In genomic region chr1:243465738-243466137, GRCh38 we compare ENCODE assay signal across 28 cellular contexts.
"Had no signal": no experiment of that assay in that cellular context is flagged by ENCODE, and none has a peak within 500 bp of the region (broad histone marks: within the 10 kb centered on the region; RNA-seq: fewer than 3 reads in every experiment).

No MANE protein-coding gene starts in this region.

- H3K36me3 Mint-ChIP-seq: natural killer cell treated with Interleukin-12 subunit alpha and Interleukin-12 subunit beta and Interleukin-15 and Interleukin-18, amount 100 ng/mL, for 72 hours had no signal

- ATAC-seq: activated T-cell treated with anti-CD3 and anti-CD28 coated beads, Interleukin-2, amount 50 U/mL, for 4 hours; effector memory CD8-positive, alpha-beta T cell; esophagus mucosa; natural killer cell treated with Interleukin-12 subunit alpha and Interleukin-12 subunit beta and Interleukin-15 and Interleukin-18, amount 100 ng/mL, for 72 hours had no signal

- FAIRE-seq: astrocyte, colon, endothelial cell of umbilical vein, frontal cortex had no signal

- H3K27ac Mint-ChIP-seq: activated naive CD8-positive, alpha-beta T cell treated with anti-CD3 and anti-CD28 coated beads for 36 hours; activated T-helper 2 cell treated with anti-CD3 and anti-CD28 coated beads, Interferon-gamma antibody, Interleukin-2, Interleukin-4, amounts not matched to agents 10 μg/mL and 5 μg/mL and 100 μg/mL, durations not matched to agents 14 hours and 24 hours and 36 hours; effector memory CD8-positive, alpha-beta T cell; natural killer cell treated with Interleukin-12 subunit alpha and Interleukin-12 subunit beta and Interleukin-15 and Interleukin-18, amount 100 ng/mL, for 72 hours; progenitor cell of endocrine pancreas had no signal

- H3K4me3 ChIP-seq: dorsolateral prefrontal cortex, left ventricle myocardium inferior, sigmoid colon, thoracic aorta, upper lobe of left lung had no signal

- H3K4me1 Mint-ChIP-seq: activated naive CD8-positive, alpha-beta T cell treated with anti-CD3 and anti-CD28 coated beads for 36 hours; central memory CD8-positive, alpha-beta T cell had no signal

- H3K4me3 Mint-ChIP-seq: activated naive CD8-positive, alpha-beta T cell treated with anti-CD3 and anti-CD28 coated beads for 36 hours; activated T-cell treated with anti-CD3 and anti-CD28 coated beads, Interleukin-2, amount 50 U/mL, for 4 hours; central memory CD8-positive, alpha-beta T cell; effector memory CD8-positive, alpha-beta T cell; natural killer cell treated with Interleukin-12 subunit alpha and Interleukin-12 subunit beta and Interleukin-15 and Interleukin-18, amount 100 ng/mL, for 72 hours had no signal

- DNase-seq: activated CD4-positive, alpha-beta T cell treated with anti-CD3 and anti-CD28 coated beads, Interleukin-2, amount 50 U/mL, for 4 hours; activated CD8-positive, alpha-beta memory T cell treated with anti-CD3 and anti-CD28 coated beads for 24 hours; activated CD8-positive, alpha-beta memory T cell treated with anti-CD3 and anti-CD28 coated beads, Interleukin-2, amount 50 U/mL, for 4 hours; activated naive CD4-positive, alpha-beta T cell treated with Interleukin-2 at 50 U/mL for 16 hours; activated naive CD8-positive, alpha-beta T cell treated with anti-CD3 and anti-CD28 coated beads for 36 hours; activated T-cell treated with anti-CD3 and anti-CD28 coated beads, Interleukin-2, amount 50 U/mL, for 4 hours; dorsolateral prefrontal cortex; effector memory CD8-positive, alpha-beta T cell; hippocampal formation; left ventricle myocardium inferior; midbrain; retina; sigmoid colon; stimulated activated CD4-positive, alpha-beta T cell treated with anti-CD3 and anti-CD28 coated beads, Interleukin-2, amount 100 ng/mL, for 48 hours; stimulated activated CD8-positive, alpha-beta memory T cell treated with anti-CD3 and anti-CD28 coated beads, Interleukin-4, amount 100 ng/mL, for 48 hours; stimulated activated naive CD4-positive, alpha-beta T cell treated with Interleukin-2 at 50 U/mL for 16 hours; T-helper 9 cell; upper lobe of left lung had no signal

- H3K9me3 Mint-ChIP-seq: activated naive CD8-positive, alpha-beta T cell treated with anti-CD3 and anti-CD28 coated beads for 36 hours; activated T-cell treated with anti-CD3 and anti-CD28 coated beads, Interleukin-2, amount 50 U/mL, for 4 hours; activated T-helper 2 cell treated with anti-CD3 and anti-CD28 coated beads, Interferon-gamma antibody, Interleukin-2, Interleukin-4, amounts not matched to agents 10 μg/mL and 5 μg/mL and 100 μg/mL, durations not matched to agents 14 hours and 24 hours and 36 hours; central memory CD8-positive, alpha-beta T cell; effector memory CD8-positive, alpha-beta T cell; natural killer cell treated with Interleukin-12 subunit alpha and Interleukin-12 subunit beta and Interleukin-15 and Interleukin-18, amount 100 ng/mL, for 72 hours had no signal

- H3K27ac ChIP-seq: left ventricle myocardium inferior, sigmoid colon, thoracic aorta, upper lobe of left lung had no signal

- H3K27me3 Mint-ChIP-seq: activated naive CD8-positive, alpha-beta T cell treated with anti-CD3 and anti-CD28 coated beads for 36 hours; central memory CD8-positive, alpha-beta T cell; effector memory CD8-positive, alpha-beta T cell; natural killer cell treated with Interleukin-12 subunit alpha and Interleukin-12 subunit beta and Interleukin-15 and Interleukin-18, amount 100 ng/mL, for 72 hours; progenitor cell of endocrine pancreas had no signal
